14 cellular contexts compared by ENCODE assay signal in the genomic region with DNA sequence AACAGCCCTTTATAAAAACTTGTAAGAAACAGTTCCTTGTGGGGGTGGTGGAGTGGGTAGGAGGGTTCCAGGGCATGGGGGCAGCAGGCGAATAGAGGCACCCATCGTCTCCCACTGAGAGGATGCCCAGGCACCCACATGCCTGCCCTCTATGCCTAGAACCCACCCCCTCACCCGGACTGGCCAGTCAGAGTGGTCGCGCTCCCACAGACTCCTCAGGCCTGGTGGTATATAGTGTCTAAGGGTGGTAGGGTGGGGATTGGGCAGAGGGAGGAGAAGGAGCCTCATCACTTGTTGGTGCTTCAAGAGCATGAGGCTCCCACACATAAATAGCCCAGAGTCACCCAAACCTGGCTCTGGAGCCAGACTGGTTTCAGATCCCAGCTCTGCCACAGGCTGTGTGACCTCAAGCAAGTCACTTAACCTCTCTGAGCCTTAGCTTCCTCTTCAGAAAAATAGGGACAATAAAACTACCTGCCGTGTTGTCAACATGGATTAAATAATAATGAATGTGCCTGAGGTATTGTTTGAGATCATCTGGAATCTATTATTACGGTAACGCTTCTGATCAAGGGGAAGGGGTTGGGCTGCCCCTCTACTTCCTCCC.
DNase-seq lines count a peak whose midpoint lies in the region; ATAC-seq, FAIRE-seq and TF ChIP-seq lines count a peak whose summit lies in the region.
"Had no signal": no experiment of that assay in that cellular context is flagged by ENCODE, and none has a peak within 500 bp of the region (broad histone marks: within the 10 kb centered on the region; RNA-seq: fewer than 3 reads in every experiment).

No MANE protein-coding gene starts in this region.

- H3K79me2 ChIP-seq in K562 (ENCODE audit: control insufficient read depth, insufficient read depth, low read length) = no peaks in the 10 kb centered on the region

- H3K4me3 ChIP-seq in H7 (ENCODE audit: insufficient read depth, low read depth, low read length) (no peak overlapping the region), K562 (no peak overlapping the region), spleen (no peak overlapping the region)
- H3K4me3 ChIP-seq: GM23248 had no signal

- H3K36me3 ChIP-seq in H7 (replicated peaks; ENCODE audit: control insufficient read depth, insufficient read depth, low read length) (no peaks in the 10 kb centered on the region), K562 (ENCODE audit: control insufficient read depth, insufficient read depth, low read length) (no peaks in the 10 kb centered on the region), spleen (no peaks in the 10 kb centered on the region)
- H3K36me3 ChIP-seq: BE2C had no signal

- POLR2A ChIA-PET in K562 (lab: Yijun Ruan, JAX) = interaction anchor here (0.6 kb wide), 1 partner anchor 1526 kb away, joined by 3 read pairs; no protein-coding TSS in a partner anchor

- CTCF ChIA-PET in K562 (lab: Yijun Ruan, JAX; ENCODE audit: low intra/inter-chr PET ratio) = no interaction called here

- intact Hi-C loops in left cardiac atrium (cut with DNase I) (no loop called here), Right ventricle myocardium superior (cut with DNase I) (no loop called here), K562 (cut with micrococcal nuclease) (no loop called here), spleen (cut with DNase I; ENCODE audit: low total_unique reads) (no loop called here)

- ATAC-seq in left cardiac atrium (no peak), Right ventricle myocardium superior (ENCODE audit: poor library complexity) (no peak), K562 (no peak)

- TF ChIP-seq EP300 in K562 (IDR thresholded peaks at IDR 0.05; ENCODE audit: low read length) = no peak

- H3K9ac ChIP-seq in K562 (ENCODE audit: insufficient read depth in 1 of 2, low read depth in 2 of 2, low read length in 2 of 2) = no peak overlapping the region
- H3K9ac ChIP-seq: GM23248 had no signal

- no peaks in the 10 kb centered on the region for H3K9me1 ChIP-seq in K562 (ENCODE audit: control insufficient read depth, insufficient read depth, low read length)

- H3K27me3 ChIP-seq in H7 (ENCODE audit: control insufficient read depth, insufficient read depth, low read length) (no peaks in the 10 kb centered on the region), K562 (ENCODE audit: control insufficient read depth in 2 of 2, insufficient read depth in 2 of 2, low read length in 2 of 2) (peaks cover 0 to 57% of the 10 kb centered on the region in 2 experiments; a peak in 2 of 5 replicates), spleen (replicated peaks in 1 of 7) (no peaks in the 10 kb centered on the region)
- H3K27me3 ChIP-seq: BE2C had no signal

- H3K9me3 ChIP-seq in K562 (replicated peaks; ENCODE audit: control insufficient read depth, insufficient read depth, low read depth, low read length) = no peaks in the 10 kb centered on the region
- H3K9me3 ChIP-seq in spleen = no peaks in the 10 kb centered on the region
- H3K9me3 ChIP-seq: BE2C, Caco-2 had no signal

- no TSS peak for BruUV-seq in K562 (replicated peaks; lab: Mats Ljungman, UMichigan)

- H4K20me1 ChIP-seq in K562 (replicated peaks; ENCODE audit: control insufficient read depth, insufficient read depth, low read length) = peaks cover 2% of the 10 kb centered on the region; the same call in 1 of the 2 replicates

- FAIRE-seq in K562 (lab: Jason Lieb, UNC) = no peak
- FAIRE-seq: A204.1 had no signal

- TF ChIP-seq CTCF in K562 (IDR thresholded peaks at IDR 0.05 in 2 of 3, conservative IDR thresholded peaks at IDR 0.05 in 1 of 3; ENCODE audit: insufficient read depth in 2 of 3, low read depth in 1 of 3, low read length in 3 of 3) (no peak), spleen (IDR thresholded peaks at IDR 0.05 in 8 of 11, conservative IDR thresholded peaks at IDR 0.05 in 3 of 11) (no peak)

- H3K4me2 ChIP-seq in K562 (ENCODE audit: insufficient read depth, low read length) = no peak overlapping the region

- H2AFZ ChIP-seq in K562 (ENCODE audit: low read depth, low read length) = no peak overlapping the region
- H2AFZ ChIP-seq: GM23248 had no signal

- in situ Hi-C loops in K562 (cut with MboI) = no loop called here

- H3K4me1 ChIP-seq in K562 (replicated peaks in 1 of 2; ENCODE audit: control insufficient read depth in 2 of 2, insufficient read depth in 2 of 2, low read length in 2 of 2) = no peaks in the 10 kb centered on the region
- peaks cover 25 to 65% (median 40%) of the 10 kb centered on the region in 6 donors for H3K4me1 ChIP-seq in spleen

- no peak for TF ChIP-seq RAD21 in K562 (CRISPR knock-in tag; conservative IDR thresholded peaks at IDR 0.05 in 1 of 2, IDR thresholded peaks at IDR 0.05 in 1 of 2)

- TF ChIP-seq POLR2A in K562 (conservative IDR thresholded peaks at IDR 0.05) = no peak
- no peak for TF ChIP-seq POLR2A in spleen (IDR thresholded peaks at IDR 0.05)

- no peak overlapping the region for H3K27ac ChIP-seq in K562 (ENCODE audit: extremely low read depth, low read depth, low read length)
- no peak overlapping the region for H3K27ac ChIP-seq in spleen
- H3K27ac ChIP-seq: GM23248 had no signal

- WGBS in K562 (ENCODE audit: insufficient coverage, low coverage, missing lambda C conversion rate) = 6% methylated on average over 7 of the region's 8 CpGs
- WGBS in spleen, 5 donors = 82 to 92% (median 85%) methylated on average over 8 of the region's 8 CpGs

- DNase-seq in left cardiac atrium (peak; percentile 2), Right ventricle myocardium superior (no peak), H7 (peak; percentile 18), K562 (ENCODE audit: extremely low read depth in 1 of 4, low spot score in 3 of 4) (no peak), spleen (peak; percentile 51), foreskin melanocyte (no peak), NCI-H1694 (lab: John Stamatoyannopoulos, UW) (no peak)
- DNase-seq: BE2C; Caco-2; CD8-positive, alpha-beta memory T cell; DMS53; GM23248; H9 had no signal

TF ChIP-seq in K562, 482 proteins besides CTCF, POLR2A, EP300 and RAD21 (continues in another document):
- TF ChIP-seq ZNF583 (CRISPR knock-in tag; IDR thresholded peaks at IDR 0.05) (no peak), ESRRB (CRISPR knock-in tag; IDR thresholded peaks at IDR 0.05; ENCODE audit: borderline replicate concordance) (no peak), RBM25 (IDR thresholded peaks at IDR 0.05; ENCODE audit: low read depth, low read length, severe bottlenecking) (peak; percentile 84), BCOR (IDR thresholded peaks at IDR 0.05) (0 out of 2 replicates have a peak, but pooled peaks have one; percentile 15), ZFP36 (IDR thresholded peaks at IDR 0.05; ENCODE audit: low read depth, low read length, partially characterized antibody) (peak; percentile 74), SMARCA4 (IDR thresholded peaks at IDR 0.05) (no peak), LCOR (CRISPR knock-in tag; IDR thresholded peaks at IDR 0.05) (no peak), NCOA1 (IDR thresholded peaks at IDR 0.05; ENCODE audit: low read depth) (no peak), SMARCE1 (IDR thresholded peaks at IDR 0.05) (no peak)
- TF ChIP-seq, protein P1, sequence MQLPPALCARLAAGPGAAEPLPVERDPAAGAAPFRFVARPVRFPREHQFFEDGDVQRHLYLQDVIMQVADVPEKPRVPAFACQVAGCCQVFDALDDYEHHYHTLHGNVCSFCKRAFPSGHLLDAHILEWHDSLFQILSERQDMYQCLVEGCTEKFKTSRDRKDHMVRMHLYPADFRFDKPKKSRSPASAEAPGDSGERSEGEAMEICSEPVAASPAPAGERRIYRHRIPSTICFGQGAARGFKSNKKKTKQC (CRISPR knock-in tag; IDR thresholded peaks at IDR 0.05) = no peak
- TF ChIP-seq, protein P2, sequence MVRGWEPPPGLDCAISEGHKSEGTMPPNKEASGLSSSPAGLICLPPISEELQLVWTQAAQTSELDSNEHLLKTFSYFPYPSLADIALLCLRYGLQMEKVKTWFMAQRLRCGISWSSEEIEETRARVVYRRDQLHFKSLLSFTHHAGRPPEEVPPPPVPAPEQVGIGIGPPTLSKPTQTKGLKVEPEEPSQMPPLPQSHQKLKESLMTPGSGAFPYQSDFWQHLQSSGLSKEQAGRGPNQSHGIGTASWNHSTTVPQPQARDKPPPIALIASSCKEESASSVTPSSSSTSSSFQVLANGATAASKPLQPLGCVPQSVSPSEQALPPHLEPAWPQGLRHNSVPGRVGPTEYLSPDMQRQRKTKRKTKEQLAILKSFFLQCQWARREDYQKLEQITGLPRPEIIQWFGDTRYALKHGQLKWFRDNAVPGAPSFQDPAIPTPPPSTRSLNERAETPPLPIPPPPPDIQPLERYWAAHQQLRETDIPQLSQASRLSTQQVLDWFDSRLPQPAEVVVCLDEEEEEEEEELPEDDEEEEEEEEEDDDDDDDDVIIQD (CRISPR knock-in tag; IDR thresholded peaks at IDR 0.05) = no peak
- TF ChIP-seq, protein P3, sequence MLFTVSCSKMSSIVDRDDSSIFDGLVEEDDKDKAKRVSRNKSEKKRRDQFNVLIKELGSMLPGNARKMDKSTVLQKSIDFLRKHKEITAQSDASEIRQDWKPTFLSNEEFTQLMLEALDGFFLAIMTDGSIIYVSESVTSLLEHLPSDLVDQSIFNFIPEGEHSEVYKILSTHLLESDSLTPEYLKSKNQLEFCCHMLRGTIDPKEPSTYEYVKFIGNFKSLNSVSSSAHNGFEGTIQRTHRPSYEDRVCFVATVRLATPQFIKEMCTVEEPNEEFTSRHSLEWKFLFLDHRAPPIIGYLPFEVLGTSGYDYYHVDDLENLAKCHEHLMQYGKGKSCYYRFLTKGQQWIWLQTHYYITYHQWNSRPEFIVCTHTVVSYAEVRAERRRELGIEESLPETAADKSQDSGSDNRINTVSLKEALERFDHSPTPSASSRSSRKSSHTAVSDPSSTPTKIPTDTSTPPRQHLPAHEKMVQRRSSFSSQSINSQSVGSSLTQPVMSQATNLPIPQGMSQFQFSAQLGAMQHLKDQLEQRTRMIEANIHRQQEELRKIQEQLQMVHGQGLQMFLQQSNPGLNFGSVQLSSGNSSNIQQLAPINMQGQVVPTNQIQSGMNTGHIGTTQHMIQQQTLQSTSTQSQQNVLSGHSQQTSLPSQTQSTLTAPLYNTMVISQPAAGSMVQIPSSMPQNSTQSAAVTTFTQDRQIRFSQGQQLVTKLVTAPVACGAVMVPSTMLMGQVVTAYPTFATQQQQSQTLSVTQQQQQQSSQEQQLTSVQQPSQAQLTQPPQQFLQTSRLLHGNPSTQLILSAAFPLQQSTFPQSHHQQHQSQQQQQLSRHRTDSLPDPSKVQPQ (CRISPR knock-in tag; IDR thresholded peaks at IDR 0.05; ENCODE audit: borderline replicate concordance) = no peak
- TF ChIP-seq, protein P4, sequence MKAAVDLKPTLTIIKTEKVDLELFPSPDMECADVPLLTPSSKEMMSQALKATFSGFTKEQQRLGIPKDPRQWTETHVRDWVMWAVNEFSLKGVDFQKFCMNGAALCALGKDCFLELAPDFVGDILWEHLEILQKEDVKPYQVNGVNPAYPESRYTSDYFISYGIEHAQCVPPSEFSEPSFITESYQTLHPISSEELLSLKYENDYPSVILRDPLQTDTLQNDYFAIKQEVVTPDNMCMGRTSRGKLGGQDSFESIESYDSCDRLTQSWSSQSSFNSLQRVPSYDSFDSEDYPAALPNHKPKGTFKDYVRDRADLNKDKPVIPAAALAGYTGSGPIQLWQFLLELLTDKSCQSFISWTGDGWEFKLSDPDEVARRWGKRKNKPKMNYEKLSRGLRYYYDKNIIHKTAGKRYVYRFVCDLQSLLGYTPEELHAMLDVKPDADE (conservative IDR thresholded peaks at IDR 0.05; ENCODE audit: control insufficient read depth, low read depth, low read length) = no peak

Comparison
In these comparisons a context has a peak if more than half of its experiments do, and no peak if none do; other contexts are left out.
1. DNase-seq: peak in left cardiac atrium (single experiment), H7 (single experiment) and spleen (single experiment); none in Right ventricle myocardium superior (single experiment), K562 (0 of 4), foreskin melanocyte (single experiment) and NCI-H1694 (single experiment).